9 cellular contexts compared by ENCODE assay signal in genomic region chr3:23726811-23727548, GRCh38.
DNase-seq lines count a peak whose midpoint lies in the region; ATAC-seq lines count a peak whose summit lies in the region.
"Had no signal": no experiment of that assay in that cellular context is flagged by ENCODE, and none has a peak within 500 bp of the region (broad histone marks: within the 10 kb centered on the region; RNA-seq: fewer than 3 reads in every experiment).

No MANE protein-coding gene starts in this region.

- DNase-seq in hippocampal formation (lab: John Stamatoyannopoulos, UW), result no peak
- no peak for DNase-seq in NCI-H1436 treated with DMSO at 0.1 percent for 48 hours (lab: John Stamatoyannopoulos, UW)
- no peak for DNase-seq in SIG-M5 (lab: John Stamatoyannopoulos, UW)
- DNase-seq in mucosa of gallbladder (ENCODE audit: low spot score), result no peak
- DNase-seq: activated CD4-positive, alpha-beta T cell treated with anti-CD3 and anti-CD28 coated beads, Interleukin-2, amount 50 U/mL, for 1 hour had no signal

- H3K27ac Mint-ChIP-seq in activated T-helper 17 cell treated with anti-CD3 and anti-CD28 coated beads, Interleukin-2, amount 50 U/mL, for 72 hours, result peak overlapping the region; percentile 46

- no peak overlapping the region for H3K4me3 Mint-ChIP-seq in activated T-helper 17 cell treated with anti-CD3 and anti-CD28 coated beads, Interleukin-2, amount 50 U/mL, for 72 hours

- H3K9me3 Mint-ChIP-seq in activated T-helper 17 cell treated with anti-CD3 and anti-CD28 coated beads, Interleukin-2, amount 50 U/mL, for 72 hours, result no peaks in the 10 kb centered on the region

- H3K4me1 Mint-ChIP-seq in activated T-helper 17 cell treated with anti-CD3 and anti-CD28 coated beads, Interleukin-2, amount 50 U/mL, for 72 hours, result peaks cover 6% of the 10 kb centered on the region

- no peaks in the 10 kb centered on the region for H3K36me3 Mint-ChIP-seq in activated T-helper 17 cell treated with anti-CD3 and anti-CD28 coated beads, Interleukin-2, amount 50 U/mL, for 72 hours (ENCODE audit: low read depth)

- ATAC-seq in GM18517 (IDR thresholded peaks at IDR 0.05; ENCODE audit: unreplicated experiment) (peak; percentile 65), GM19468 (IDR thresholded peaks at IDR 0.05; ENCODE audit: extremely low read depth, unreplicated experiment) (peak; percentile 53), HG03097 (IDR thresholded peaks at IDR 0.05; ENCODE audit: low FRiP score, unreplicated experiment) (peak; percentile 79)
- ATAC-seq in activated T-helper 17 cell treated with anti-CD3 and anti-CD28 coated beads, Interleukin-2, amount 50 U/mL, for 72 hours (replicated peaks), result peak; percentile 94

- no peaks in the 10 kb centered on the region for H3K27me3 Mint-ChIP-seq in activated T-helper 17 cell treated with anti-CD3 and anti-CD28 coated beads, Interleukin-2, amount 50 U/mL, for 72 hours
